18 cellular contexts compared by ENCODE assay signal in genomic region chr9:98851730-98852462, GRCh38. TPM values are rescaled to one million over a fixed set of nuclear protein-coding genes. Genes with fewer than 3 reads are reported as not detected.
DNase-seq lines count a peak whose midpoint lies in the region; ATAC-seq and TF ChIP-seq lines count a peak whose summit lies in the region.
"Had no signal": no experiment of that assay in that cellular context is flagged by ENCODE, and none has a peak within 500 bp of the region (broad histone marks: within the 10 kb centered on the region; RNA-seq: fewer than 3 reads in every experiment).

No MANE protein-coding gene starts in this region.

- peaks cover 10% of the 10 kb centered on the region for H3K27me3 Mint-ChIP-seq in activated T-helper 17 cell treated with anti-CD3 and anti-CD28 coated beads, Interleukin-2, amount 50 U/mL, for 72 hours
- peaks cover 4% of the 10 kb centered on the region for H3K27me3 Mint-ChIP-seq in neural progenitor cell (ENCODE audit: insufficient read depth, low read depth)
- peaks cover 4% of the 10 kb centered on the region for H3K27me3 Mint-ChIP-seq in CD8-positive, alpha-beta T cell (ENCODE audit: low read depth)
- H3K27me3 Mint-ChIP-seq in naive thymus-derived CD8-positive, alpha-beta T cell = peaks cover 0 to 1% (median 0%) of the 10 kb centered on the region in 5 donors

- peaks cover 6% of the 10 kb centered on the region for H3K4me1 ChIP-seq in neural progenitor cell
- no peaks in the 10 kb centered on the region for H3K4me1 ChIP-seq in CD8-positive, alpha-beta T cell (ENCODE audit: insufficient read depth, low read length)

- ATAC-seq in left ventricle myocardium superior (no peak), GM21381 (IDR thresholded peaks at IDR 0.05; ENCODE audit: unreplicated experiment) (no peak)
- peak; percentile 47 for ATAC-seq in activated T-helper 17 cell treated with anti-CD3 and anti-CD28 coated beads, Interleukin-2, amount 50 U/mL, for 72 hours (replicated peaks)
- ATAC-seq in CD8-positive, alpha-beta T cell = no peak
- ATAC-seq in naive thymus-derived CD8-positive, alpha-beta T cell = no peak
- ATAC-seq: naive thymus-derived CD4-positive, alpha-beta T cell had no signal

- H3K36me3 Mint-ChIP-seq in activated T-helper 17 cell treated with anti-CD3 and anti-CD28 coated beads, Interleukin-2, amount 50 U/mL, for 72 hours (ENCODE audit: low read depth) = no peaks in the 10 kb centered on the region
- H3K36me3 Mint-ChIP-seq in neural progenitor cell = peaks cover 4% of the 10 kb centered on the region
- H3K36me3 Mint-ChIP-seq in CD8-positive, alpha-beta T cell = peaks cover 6% of the 10 kb centered on the region
- peaks cover 4 to 11% (median 8%) of the 10 kb centered on the region in 3 donors for H3K36me3 Mint-ChIP-seq in naive thymus-derived CD8-positive, alpha-beta T cell

- DNase-seq in cardiac septum (ENCODE audit: low spot score) (peak; percentile 29), left ventricle myocardium superior (no peak), neural progenitor cell (ENCODE audit: low spot score) (no peak), WERI-Rb-1 (no peak)
- no peak for DNase-seq in CD8-positive, alpha-beta T cell
- DNase-seq in naive thymus-derived CD8-positive, alpha-beta T cell = no peak
- DNase-seq: activated CD4-positive, CD25-positive, alpha-beta regulatory T cell; anterior cingulate cortex; DMS79 treated with DMSO at 0.1 percent for 48 hours; H7; kidney glomerular epithelial cell; naive thymus-derived CD4-positive, alpha-beta T cell; NCI-H1417 treated with DMSO at 0.1 percent for 48 hours; NCI-H524; SIG-M5 had no signal

- H3K36me3 ChIP-seq in neural progenitor cell (no peaks in the 10 kb centered on the region), WERI-Rb-1 (no peaks in the 10 kb centered on the region; the same call in 1 of the 2 replicates)
- no peaks in the 10 kb centered on the region for H3K36me3 ChIP-seq in CD8-positive, alpha-beta T cell (ENCODE audit: insufficient read depth, low read length)
- H3K36me3 ChIP-seq: right atrium auricular region had no signal

- peaks cover 7% of the 10 kb centered on the region for H3K9me3 Mint-ChIP-seq in activated T-helper 17 cell treated with anti-CD3 and anti-CD28 coated beads, Interleukin-2, amount 50 U/mL, for 72 hours
- no peaks in the 10 kb centered on the region for H3K9me3 Mint-ChIP-seq in neural progenitor cell
- peaks cover 7% of the 10 kb centered on the region for H3K9me3 Mint-ChIP-seq in CD8-positive, alpha-beta T cell
- H3K9me3 Mint-ChIP-seq in naive thymus-derived CD8-positive, alpha-beta T cell = peaks cover 0 to 22% (median 10%) of the 10 kb centered on the region in 9 donors

- POLR2A ChIA-PET in CD8-positive, alpha-beta T cell (lab: Charles Lee) = no interaction called here
- POLR2A ChIA-PET in naive thymus-derived CD8-positive, alpha-beta T cell (lab: Charles Lee) = no interaction called here

- TF ChIP-seq CTCF in neural progenitor cell (IDR thresholded peaks at IDR 0.05) (no peak), WERI-Rb-1 (IDR thresholded peaks at IDR 0.05; ENCODE audit: low read depth, low read length) (no peak)
- TF ChIP-seq CTCF in CD8-positive, alpha-beta T cell (IDR thresholded peaks at IDR 0.05) = no peak

- H3K4me2 ChIP-seq in neural progenitor cell = no peak overlapping the region

- H3K27me3 ChIP-seq in neural progenitor cell = no peaks in the 10 kb centered on the region
- no peaks in the 10 kb centered on the region for H3K27me3 ChIP-seq in CD8-positive, alpha-beta T cell (ENCODE audit: insufficient read depth, low read length)
- no peaks in the 10 kb centered on the region for H3K27me3 ChIP-seq in WERI-Rb-1 (ENCODE audit: insufficient read depth, low read depth, severe bottlenecking)
- H3K27me3 ChIP-seq: right atrium auricular region had no signal

- H3K9me3 ChIP-seq in neural progenitor cell (ENCODE audit: low read depth) (no peaks in the 10 kb centered on the region), WERI-Rb-1 (ENCODE audit: severe bottlenecking) (peaks cover 2% of the 10 kb centered on the region)
- H3K9me3 ChIP-seq in CD8-positive, alpha-beta T cell (ENCODE audit: low read length) = no peaks in the 10 kb centered on the region
- H3K9me3 ChIP-seq: right atrium auricular region had no signal

- no peak overlapping the region for H2AFZ ChIP-seq in neural progenitor cell (replicated peaks)

- H3K4me1 Mint-ChIP-seq in activated T-helper 17 cell treated with anti-CD3 and anti-CD28 coated beads, Interleukin-2, amount 50 U/mL, for 72 hours = peaks cover 5% of the 10 kb centered on the region
- H3K4me1 Mint-ChIP-seq in neural progenitor cell = peaks cover 11% of the 10 kb centered on the region
- H3K4me1 Mint-ChIP-seq in CD8-positive, alpha-beta T cell (ENCODE audit: low read depth) = peaks cover 3% of the 10 kb centered on the region
- peaks cover 2 to 7% (median 3%) of the 10 kb centered on the region in 4 donors for H3K4me1 Mint-ChIP-seq in naive thymus-derived CD8-positive, alpha-beta T cell

- no peak overlapping the region for H3K9ac ChIP-seq in neural progenitor cell

- H3F3A ChIP-seq in neural progenitor cell (ENCODE audit: low read depth) = peaks cover 7% of the 10 kb centered on the region

- H3K4me3 Mint-ChIP-seq in activated T-helper 17 cell treated with anti-CD3 and anti-CD28 coated beads, Interleukin-2, amount 50 U/mL, for 72 hours = no peak overlapping the region
- no peak overlapping the region for H3K4me3 Mint-ChIP-seq in neural progenitor cell
- no peak overlapping the region for H3K4me3 Mint-ChIP-seq in CD8-positive, alpha-beta T cell
- no peak overlapping the region for H3K4me3 Mint-ChIP-seq in naive thymus-derived CD8-positive, alpha-beta T cell
- H3K4me3 Mint-ChIP-seq: naive thymus-derived CD4-positive, alpha-beta T cell had no signal

- intact Hi-C loops in cardiac septum (cut with DNase I) (no loop called here), left ventricle myocardium superior (cut with micrococcal nuclease) (no loop called here)
- intact Hi-C loops in CD8-positive, alpha-beta T cell (cut with DNase I, micrococcal nuclease) = no loop called here

- no peaks in the 10 kb centered on the region for H3K79me2 ChIP-seq in neural progenitor cell (ENCODE audit: low read depth)

- no peak overlapping the region for H3K4me3 ChIP-seq in neural progenitor cell
- no peak overlapping the region for H3K4me3 ChIP-seq in CD8-positive, alpha-beta T cell (ENCODE audit: low read depth, low read length)
- H3K4me3 ChIP-seq in WERI-Rb-1 (ENCODE audit: low read depth, low read length) = no peak overlapping the region
- H3K4me3 ChIP-seq: right atrium auricular region had no signal

- H4K20me1 ChIP-seq in neural progenitor cell (ENCODE audit: low read depth) = no peaks in the 10 kb centered on the region

- CTCF ChIA-PET in CD8-positive, alpha-beta T cell (lab: Charles Lee) = no interaction called here

- peak overlapping the region; percentile 18 for H3K27ac Mint-ChIP-seq in activated T-helper 17 cell treated with anti-CD3 and anti-CD28 coated beads, Interleukin-2, amount 50 U/mL, for 72 hours
- H3K27ac Mint-ChIP-seq in neural progenitor cell = peak overlapping the region; percentile 19
- H3K27ac Mint-ChIP-seq in CD8-positive, alpha-beta T cell = no peak overlapping the region
- peak overlapping the region in 1 of 10 donors; percentile 21 for H3K27ac Mint-ChIP-seq in naive thymus-derived CD8-positive, alpha-beta T cell

- no peak overlapping the region for H3K27ac ChIP-seq in neural progenitor cell
- no peak overlapping the region for H3K27ac ChIP-seq in CD8-positive, alpha-beta T cell (ENCODE audit: low read depth, low read length)
- no peak overlapping the region for H3K27ac ChIP-seq in WERI-Rb-1
- H3K27ac ChIP-seq: right atrium auricular region had no signal

RNA-seq across cellular contexts. Expression of gene GALNT12, which starts 44.4 kb away (rescaled TPM):
- 0.38 TPM for total RNA-seq in cardiac septum
- 0.64 TPM for total RNA-seq in left ventricle myocardium superior
- total RNA-seq in activated T-helper 17 cell treated with anti-CD3 and anti-CD28 coated beads, Interleukin-2, amount 50 U/mL, for 72 hours = 1 to 10 TPM; 4.1 to 5.5 TPM
- total RNA-seq in neural progenitor cell (ENCODE audit: low replicate concordance) = 28.8 and 46.5 TPM in 2 replicates
- total RNA-seq in CD8-positive, alpha-beta T cell = 1 to 10 TPM; 7.9 to 9.0 TPM
- 1 to 10 TPM; 8.7 to 9.3 TPM for total RNA-seq in naive thymus-derived CD8-positive, alpha-beta T cell
- polyA plus RNA-seq in naive thymus-derived CD8-positive, alpha-beta T cell = 1 to 10 TPM; 4.6 to 8.4 (median 8.1) TPM

RNA-seq across cellular contexts. Expression of gene ANKS6, which starts 55.5 kb away (rescaled TPM):
- 7.6 TPM for total RNA-seq in cardiac septum
- 4.0 TPM for total RNA-seq in left ventricle myocardium superior
- total RNA-seq in activated T-helper 17 cell treated with anti-CD3 and anti-CD28 coated beads, Interleukin-2, amount 50 U/mL, for 72 hours = 10 to 100 TPM; 10.0 to 11.2 TPM
- total RNA-seq in neural progenitor cell (ENCODE audit: low replicate concordance) = 16.0 and 44.3 TPM in 2 replicates
- 10 to 100 TPM; 10.6 to 12.7 TPM for total RNA-seq in CD8-positive, alpha-beta T cell
- total RNA-seq in naive thymus-derived CD8-positive, alpha-beta T cell = 10 to 100 TPM; 14.6 to 18.1 TPM
- 10 to 100 TPM in 1 of 3 donors, 1 to 10 TPM in 2; 6.3 to 12.7 (median 6.4) TPM for polyA plus RNA-seq in naive thymus-derived CD8-positive, alpha-beta T cell
